In the genomic region with DNA sequence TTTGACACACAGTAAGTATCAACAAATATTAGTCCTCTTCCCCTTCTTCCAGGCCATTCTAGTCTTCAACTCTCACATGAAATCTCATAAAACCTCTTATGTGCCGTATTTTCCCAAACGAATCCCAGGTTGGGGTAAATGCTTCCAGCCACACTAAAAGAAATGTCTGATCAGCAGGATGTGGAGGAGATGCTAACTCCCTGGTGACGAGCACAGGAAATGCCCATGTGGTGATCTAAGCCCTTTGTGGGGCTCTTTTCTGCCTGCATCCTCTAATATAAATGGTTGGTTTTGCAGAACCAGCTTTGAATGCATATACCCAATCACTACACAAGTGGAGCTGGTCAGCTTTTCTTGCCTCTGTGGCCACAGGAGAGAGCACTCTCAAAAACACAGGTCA, we compare ENCODE assay signal across 27 cellular contexts.
DNase-seq lines count a peak whose midpoint lies in the region; TF ChIP-seq lines count a peak whose summit lies in the region.
"Had no signal": no experiment of that assay in that cellular context is flagged by ENCODE, and none has a peak within 500 bp of the region (broad histone marks: within the 10 kb centered on the region; RNA-seq: fewer than 3 reads in every experiment).

No MANE protein-coding gene starts in this region.

- H3K4me3 Mint-ChIP-seq in endodermal cell (no peak overlapping the region), nephron progenitor cell (no peak overlapping the region)
- H3K4me3 Mint-ChIP-seq: activated naive CD8-positive, alpha-beta T cell treated with anti-CD3 and anti-CD28 coated beads, Interleukin-2, amount 50 U/mL, for 24 hours; CD8-positive, alpha-beta memory T cell; neural progenitor cell had no signal

- H3K27me3 Mint-ChIP-seq in endodermal cell (ENCODE audit: insufficient read depth), result no peaks in the 10 kb centered on the region
- peaks cover 8% of the 10 kb centered on the region for H3K27me3 Mint-ChIP-seq in nephron progenitor cell (ENCODE audit: low read depth, poor library complexity)
- H3K27me3 Mint-ChIP-seq: CD8-positive, alpha-beta memory T cell had no signal

- H3K4me1 Mint-ChIP-seq in endodermal cell (peaks cover 6% of the 10 kb centered on the region), nephron progenitor cell (peaks cover 6% of the 10 kb centered on the region)
- H3K4me1 Mint-ChIP-seq: activated naive CD8-positive, alpha-beta T cell treated with anti-CD3 and anti-CD28 coated beads, Interleukin-2, amount 50 U/mL, for 24 hours; CD8-positive, alpha-beta memory T cell had no signal

- no peak for TF ChIP-seq EP300 in stomach (IDR thresholded peaks at IDR 0.05)

- TF ChIP-seq CTCF in endodermal cell (conservative IDR thresholded peaks at IDR 0.05) (no peak), nephron progenitor cell (IDR thresholded peaks at IDR 0.05) (no peak), stomach (IDR thresholded peaks at IDR 0.05) (no peak)

- H3K27ac ChIP-seq in endodermal cell (ENCODE audit: low read depth, low read length) (no peak overlapping the region), stomach (no peak overlapping the region)
- H3K27ac ChIP-seq: left lung, neural progenitor cell, prostate gland, SJSA1, skin epidermis, thoracic aorta had no signal

- H3K27me3 ChIP-seq in endodermal cell (ENCODE audit: control insufficient read depth, insufficient read depth, low read length, poor library complexity, severe bottlenecking), result no peaks in the 10 kb centered on the region
- no peaks in the 10 kb centered on the region for H3K27me3 ChIP-seq in stomach
- H3K27me3 ChIP-seq: left lung, neural progenitor cell, SJSA1 had no signal

- H3K9me3 ChIP-seq in endodermal cell (ENCODE audit: control insufficient read depth, low read length) (peaks cover 5% of the 10 kb centered on the region), stomach (peaks cover 0 to 7% (median 3%) of the 10 kb centered on the region in 4 donors)
- H3K9me3 ChIP-seq: left lung, prostate gland, SJSA1, thoracic aorta had no signal

- H3K4me1 ChIP-seq in endodermal cell (ENCODE audit: control insufficient read depth, insufficient read depth, low read length), result no peaks in the 10 kb centered on the region
- H3K4me1 ChIP-seq in stomach, result no peaks in the 10 kb centered on the region
- H3K4me1 ChIP-seq: left lung, neural progenitor cell, prostate gland, SJSA1 had no signal

- H3K36me3 ChIP-seq in endodermal cell (ENCODE audit: control insufficient read depth, insufficient read depth, low read length), result no peaks in the 10 kb centered on the region
- H3K36me3 ChIP-seq in stomach, result no peaks in the 10 kb centered on the region
- H3K36me3 ChIP-seq: left lung, neural progenitor cell, prostate gland, SJSA1, thoracic aorta had no signal

- intact Hi-C loops in stomach (cut with DNase I; ENCODE audit: low total_unique reads), result no loop called here

- DNase-seq in EL, result peak; percentile 30
- DNase-seq in LHCN-M2 (ENCODE audit: low read depth), result peak; percentile 52
- peak; percentile 47 for DNase-seq in endodermal cell
- DNase-seq in nephron progenitor cell, result no peak
- no peak for DNase-seq in activated CD4-positive, alpha-beta T cell treated with anti-CD3 and anti-CD28 coated beads for 48 hours
- DNase-seq in stomach, result no peak
- DNase-seq in AG20443 (ENCODE audit: low spot score), result no peak
- DNase-seq in HEK293T (ENCODE audit: extremely low spot score), result no peak
- DNase-seq: activated CD4-positive, alpha-beta T cell treated with anti-CD3 and anti-CD28 coated beads, Interleukin-2, amount 50 U/mL, for 4 hours; activated CD8-positive, alpha-beta memory T cell treated with anti-CD3 and anti-CD28 coated beads, Interleukin-2, amount 50 U/mL, for 48 hours; activated effector memory CD4-positive, alpha-beta T cell treated with Interleukin-2 at 50 U/mL for 16 hours; activated naive CD8-positive, alpha-beta T cell treated with anti-CD3 and anti-CD28 coated beads, Interleukin-2, amount 50 U/mL, for 24 hours; CD8-positive, alpha-beta memory T cell; DMS153; head of caudate nucleus; Karpas-422; left lung; mucosa of descending colon; NCI-H1048; NCI-H1930; stimulated activated naive CD4-positive, alpha-beta T cell had no signal

- no peak for TF ChIP-seq POLR2A in stomach (IDR thresholded peaks at IDR 0.05)

- no peak overlapping the region for H3K9ac ChIP-seq in endodermal cell (ENCODE audit: extremely low read depth, low read length, poor library complexity, severe bottlenecking)
- H3K9ac ChIP-seq: neural progenitor cell had no signal

- H3K9me3 Mint-ChIP-seq in endodermal cell (peaks cover 8% of the 10 kb centered on the region), nephron progenitor cell (no peaks in the 10 kb centered on the region)

- H3K4me3 ChIP-seq in endodermal cell (ENCODE audit: low read length) (no peak overlapping the region), stomach (no peak overlapping the region)
- H3K4me3 ChIP-seq: GM12878, left lung, mucosa of descending colon, neural progenitor cell, prostate gland, SJSA1, skin epidermis, thoracic aorta had no signal

- CTCF ChIA-PET in HEK293T (lab: Yijun Ruan, JAX), result no interaction called here

- peaks cover 7% of the 10 kb centered on the region for H3K36me3 Mint-ChIP-seq in endodermal cell (ENCODE audit: low read depth)
- H3K36me3 Mint-ChIP-seq in nephron progenitor cell (ENCODE audit: low read depth), result no peaks in the 10 kb centered on the region
- H3K36me3 Mint-ChIP-seq: CD8-positive, alpha-beta memory T cell; neural progenitor cell had no signal

- 79 to 88% methylated on average over 3 of the region's 3 CpGs for WGBS in endodermal cell (ENCODE audit: insufficient coverage in 1 of 2, insufficient read length in 1 of 2), 2 experiments
- WGBS in stomach, 5 donors, result 40 to 74% (median 62%) methylated on average over 3 of the region's 3 CpGs

- no peak overlapping the region for H3K27ac Mint-ChIP-seq in endodermal cell
- peak overlapping the region; percentile 75 for H3K27ac Mint-ChIP-seq in nephron progenitor cell
- H3K27ac Mint-ChIP-seq: activated naive CD8-positive, alpha-beta T cell treated with anti-CD3 and anti-CD28 coated beads, Interleukin-2, amount 50 U/mL, for 24 hours; CD8-positive, alpha-beta memory T cell; neural progenitor cell had no signal

- POLR2A ChIA-PET in HEK293T (lab: Yijun Ruan, JAX), result no interaction called here

TF ChIP-seq in HEK293T, 16 proteins besides CTCF, POLR2A, EP300 and RAD21:
- TF ChIP-seq ELF4 (IDR thresholded peaks at IDR 0.05) (no peak), SP1 (IDR thresholded peaks at IDR 0.05) (no peak), CTBP1 (IDR thresholded peaks at IDR 0.05; ENCODE audit: borderline replicate concordance) (no peak), NFRKB (IDR thresholded peaks at IDR 0.05) (no peak), FOXA1 (IDR thresholded peaks at IDR 0.05) (no peak), LEF1 (IDR thresholded peaks at IDR 0.05; ENCODE audit: borderline replicate concordance) (no peak), TARDBP (IDR thresholded peaks at IDR 0.05) (no peak), BHLHE40 (IDR thresholded peaks at IDR 0.05; ENCODE audit: borderline replicate concordance) (no peak), FOXK2 (IDR thresholded peaks at IDR 0.05) (no peak), ARNT (IDR thresholded peaks at IDR 0.05) (no peak), FOXM1 (IDR thresholded peaks at IDR 0.05; ENCODE audit: borderline replicate concordance) (no peak), L3MBTL2 (conservative IDR thresholded peaks at IDR 0.05) (no peak), SUZ12 (IDR thresholded peaks at IDR 0.05) (no peak), ZNF384 (IDR thresholded peaks at IDR 0.05) (no peak), HDGF (IDR thresholded peaks at IDR 0.05; ENCODE audit: borderline replicate concordance) (no peak)
- TF ChIP-seq, protein P1, sequence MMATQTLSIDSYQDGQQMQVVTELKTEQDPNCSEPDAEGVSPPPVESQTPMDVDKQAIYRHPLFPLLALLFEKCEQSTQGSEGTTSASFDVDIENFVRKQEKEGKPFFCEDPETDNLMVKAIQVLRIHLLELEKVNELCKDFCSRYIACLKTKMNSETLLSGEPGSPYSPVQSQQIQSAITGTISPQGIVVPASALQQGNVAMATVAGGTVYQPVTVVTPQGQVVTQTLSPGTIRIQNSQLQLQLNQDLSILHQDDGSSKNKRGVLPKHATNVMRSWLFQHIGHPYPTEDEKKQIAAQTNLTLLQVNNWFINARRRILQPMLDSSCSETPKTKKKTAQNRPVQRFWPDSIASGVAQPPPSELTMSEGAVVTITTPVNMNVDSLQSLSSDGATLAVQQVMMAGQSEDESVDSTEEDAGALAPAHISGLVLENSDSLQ (IDR thresholded peaks at IDR 0.05), result no peak

Comparison
In these comparisons a context has a peak if more than half of its experiments do, and no peak if none do; other contexts are left out.
1. DNase-seq: peak in EL (single experiment), LHCN-M2 (single experiment) and endodermal cell (single experiment); none in nephron progenitor cell (single experiment), activated CD4-positive, alpha-beta T cell treated with anti-CD3 and anti-CD28 coated beads for 48 hours (single experiment), stomach (single experiment), AG20443 (single experiment) and HEK293T (single experiment).